Comparison of ENCODE assay signal across 7 cellular contexts in genomic region chr11:133825666-133826065, GRCh38. TPM values are rescaled to one million over a fixed set of nuclear protein-coding genes. Genes with fewer than 3 reads are reported as not detected.
"Had no signal": no experiment of that assay in that cellular context is flagged by ENCODE, and none has a peak within 500 bp of the region (broad histone marks: within the 10 kb centered on the region; RNA-seq: fewer than 3 reads in every experiment).

No MANE protein-coding gene starts in this region.

- DNase-seq: GM23248, GOT3, H7, HCEC 1CT, IMR-90 had no signal

- H3K4me3 ChIP-seq: GM23248 had no signal

- H3K27ac ChIP-seq: GM23248 had no signal

- H3K9ac ChIP-seq: GM23248 had no signal

- H2AFZ ChIP-seq: GM23248 had no signal

RNA-seq across cellular contexts. Expression of gene SPATA19, which starts 19.6 kb away (rescaled TPM):
- total RNA-seq: GM23248, H4, H7, HT-29, IMR-90 had no signal
